ENCODE assay signal across 9 cellular contexts in genomic region chr19:48446579-48446978, GRCh38. TPM values are rescaled to one million over a fixed set of nuclear protein-coding genes. Genes with fewer than 3 reads are reported as not detected.
DNase-seq lines count a peak whose midpoint lies in the region; ATAC-seq and TF ChIP-seq lines count a peak whose summit lies in the region.
"Had no signal": no experiment of that assay in that cellular context is flagged by ENCODE, and none has a peak within 500 bp of the region (broad histone marks: within the 10 kb centered on the region; RNA-seq: fewer than 3 reads in every experiment).

No MANE protein-coding gene starts in this region.

- H2AK5ac ChIP-seq in neuronal stem cell (ENCODE audit: low read depth, low read length): no peak overlapping the region

- peak overlapping the region; percentile 58 for H3K27ac ChIP-seq in CD4-positive, alpha-beta T cell (ENCODE audit: low read depth, low read length)
- H3K27ac ChIP-seq in OCI-LY3 (ENCODE audit: low read length) (peak overlapping the region; percentile 65), endodermal cell (ENCODE audit: low read depth, low read length) (no peak overlapping the region), neuronal stem cell (replicated peaks; ENCODE audit: low read length) (no peak overlapping the region)

- H3K4me3 ChIP-seq in OCI-LY3 (ENCODE audit: low read length) (peak overlapping the region; percentile 83), endodermal cell (ENCODE audit: low read length) (peak overlapping the region; percentile 95), neuronal stem cell (ENCODE audit: low read length in 2 of 2) (peak overlapping the region; percentile 93 to 95)

- POLR2A ChIA-PET in CD4-positive, alpha-beta T cell (lab: Charles Lee): interaction anchor here (0.7 to 1.7 kb wide), 5 partner anchors 9 to 172 kb away, joined by 3 to 8 read pairs (median 4); partner anchors contain the start of genes KCNJ14, RPL18 and SPHK2

- in situ Hi-C loops in KBM-7 (cut with MboI; ENCODE audit: low pct_unique_long_range_greater_than_20kb, low sequenced_read_pairs): no loop called here

- H3K14ac ChIP-seq in neuronal stem cell (ENCODE audit: low read length): no peak overlapping the region

- H3K9me3 Mint-ChIP-seq in CD4-positive, alpha-beta T cell: no peaks in the 10 kb centered on the region
- H3K9me3 Mint-ChIP-seq in endodermal cell: no peaks in the 10 kb centered on the region

- peak overlapping the region; percentile 93 for H3K4me3 Mint-ChIP-seq in CD4-positive, alpha-beta T cell
- peak overlapping the region; percentile 88 for H3K4me3 Mint-ChIP-seq in endodermal cell

- peak overlapping the region; percentile 84 for H3K9ac ChIP-seq in OCI-LY3 (ENCODE audit: low read length)
- H3K9ac ChIP-seq in endodermal cell (ENCODE audit: extremely low read depth, low read length, poor library complexity, severe bottlenecking): peak overlapping the region; percentile 88
- H3K9ac ChIP-seq in neuronal stem cell (ENCODE audit: low read depth, low read length, poor library complexity): no peak overlapping the region

- peaks cover 42% of the 10 kb centered on the region for H3K79me2 ChIP-seq in OCI-LY3 (ENCODE audit: low read length)

- intact Hi-C loops in CD4-positive, alpha-beta T cell (cut with DNase I, micrococcal nuclease): loop anchor here in 1 of 2 experiments (1.0 kb wide), 1 partner anchor 22 kb away; no protein-coding TSS in a partner anchor

- H4K91ac ChIP-seq in neuronal stem cell (ENCODE audit: low read depth, low read length, poor library complexity): no peak overlapping the region

- H2AFZ ChIP-seq in OCI-LY3 (ENCODE audit: low read depth, low read length): no peak overlapping the region
- peak overlapping the region; percentile 79 for H2AFZ ChIP-seq in neuronal stem cell (ENCODE audit: low read length)

- H3K4me1 Mint-ChIP-seq in CD4-positive, alpha-beta T cell (ENCODE audit: low read depth): peaks cover 25% of the 10 kb centered on the region
- peaks cover 14% of the 10 kb centered on the region for H3K4me1 Mint-ChIP-seq in endodermal cell

- peaks cover 10% of the 10 kb centered on the region for H3K79me1 ChIP-seq in neuronal stem cell (ENCODE audit: low read depth, low read length)

- H2BK5ac ChIP-seq in neuronal stem cell (ENCODE audit: low read length): peak overlapping the region; percentile 55

- H3K18ac ChIP-seq in neuronal stem cell (ENCODE audit: low read length): no peak overlapping the region

- H3K23ac ChIP-seq in neuronal stem cell (ENCODE audit: low read depth, low read length, poor library complexity): no peak overlapping the region

- no peak overlapping the region for H2BK120ac ChIP-seq in neuronal stem cell (ENCODE audit: low read depth, low read length)

- H3K4me1 ChIP-seq in OCI-LY3 (ENCODE audit: low read length) (peaks cover 14% of the 10 kb centered on the region), endodermal cell (ENCODE audit: control insufficient read depth, insufficient read depth, low read length) (no peaks in the 10 kb centered on the region), neuronal stem cell (ENCODE audit: control insufficient read depth in 2 of 2, insufficient read depth in 1 of 2, low read depth in 1 of 2, low read length in 2 of 2) (peaks cover 9 to 10% of the 10 kb centered on the region in 2 donors)

- H3K4ac ChIP-seq in neuronal stem cell (ENCODE audit: low read length): no peak overlapping the region

- peaks cover 23% of the 10 kb centered on the region for H3K27me3 Mint-ChIP-seq in CD4-positive, alpha-beta T cell
- peaks cover 25% of the 10 kb centered on the region for H3K27me3 Mint-ChIP-seq in endodermal cell (ENCODE audit: insufficient read depth)

- 86 to 88% methylated on average over 3 to 6 of the region's 7 CpGs for WGBS in endodermal cell (ENCODE audit: insufficient coverage in 1 of 2, insufficient read length in 1 of 2), 2 experiments
- WGBS in neuronal stem cell (ENCODE audit: extremely low coverage in 2 of 2, insufficient read length in 2 of 2, insufficient replicate concordance in 1 of 2), 2 donors: no CpG with 5 or more reads among the region's 7 CpGs

- H4K8ac ChIP-seq in neuronal stem cell (ENCODE audit: low read depth, low read length): no peak overlapping the region

- H4K20me1 ChIP-seq in OCI-LY3 (ENCODE audit: insufficient read depth, low read length): no peaks in the 10 kb centered on the region

- no peak for TF ChIP-seq CTCF in CD4-positive, alpha-beta T cell (IDR thresholded peaks at IDR 0.05)
- TF ChIP-seq CTCF in OCI-LY3 (IDR thresholded peaks at IDR 0.05; ENCODE audit: low read depth, low read length): no peak
- no peak for TF ChIP-seq CTCF in endodermal cell (conservative IDR thresholded peaks at IDR 0.05)

- no peak for DNase-seq in CD4-positive, alpha-beta T cell
- no peak for DNase-seq in endodermal cell
- DNase-seq in neuronal stem cell (ENCODE audit: low spot score): no peak
- no peak for DNase-seq in KBM-7
- no peak for DNase-seq in dedifferentiated amniotic fluid mesenchymal stem cell (ENCODE audit: extremely low spot score)
- DNase-seq in NCI-H2227 treated with DMSO at 0.1 percent for 48 hours (lab: John Stamatoyannopoulos, UW): no peak
- DNase-seq: foreskin melanocyte had no signal

- peaks cover 52% of the 10 kb centered on the region for H3K36me3 Mint-ChIP-seq in CD4-positive, alpha-beta T cell (ENCODE audit: low read depth)
- H3K36me3 Mint-ChIP-seq in endodermal cell (ENCODE audit: low read depth): peaks cover 43% of the 10 kb centered on the region

- H3K36me3 ChIP-seq in OCI-LY3 (replicated peaks; ENCODE audit: low read depth, low read length): peaks cover 33% of the 10 kb centered on the region
- peaks cover 40% of the 10 kb centered on the region for H3K36me3 ChIP-seq in endodermal cell (ENCODE audit: control insufficient read depth, insufficient read depth, low read length)
- H3K36me3 ChIP-seq in neuronal stem cell (replicated peaks in 1 of 2; ENCODE audit: control insufficient read depth in 2 of 2, insufficient read depth in 2 of 2, low read length in 2 of 2): peaks cover 26 to 48% of the 10 kb centered on the region in 2 donors

- H3K9me3 ChIP-seq in CD4-positive, alpha-beta T cell (ENCODE audit: control insufficient read depth, low read length): no peaks in the 10 kb centered on the region
- H3K9me3 ChIP-seq in OCI-LY3 (ENCODE audit: insufficient read depth, low read length) (no peaks in the 10 kb centered on the region), endodermal cell (ENCODE audit: control insufficient read depth, low read length) (no peaks in the 10 kb centered on the region), neuronal stem cell (replicated peaks in 1 of 2; ENCODE audit: control insufficient read depth in 2 of 2, insufficient read depth in 1 of 2, low read depth in 1 of 2, low read length in 2 of 2) (peaks cover 0 to 3% of the 10 kb centered on the region in 2 donors)

- peak overlapping the region; percentile 70 for H3K4me2 ChIP-seq in OCI-LY3 (ENCODE audit: low read length)
- peak overlapping the region; percentile 98 for H3K4me2 ChIP-seq in neuronal stem cell (ENCODE audit: insufficient read depth, low read length, poor library complexity, severe bottlenecking)

- peaks cover 18% of the 10 kb centered on the region for H3K27me3 ChIP-seq in CD4-positive, alpha-beta T cell (ENCODE audit: control insufficient read depth, insufficient read depth, low read length)
- H3K27me3 ChIP-seq in OCI-LY3 (ENCODE audit: low read depth, low read length) (no peaks in the 10 kb centered on the region), endodermal cell (ENCODE audit: control insufficient read depth, insufficient read depth, low read length, poor library complexity, severe bottlenecking) (peaks cover 19% of the 10 kb centered on the region), neuronal stem cell (ENCODE audit: control insufficient read depth in 3 of 3, insufficient read depth in 3 of 3, low read depth in 1 of 3, low read length in 3 of 3) (no peaks in the 10 kb centered on the region)

- peak overlapping the region; percentile 78 for H3K27ac Mint-ChIP-seq in CD4-positive, alpha-beta T cell
- peak overlapping the region; percentile 98 for H3K27ac Mint-ChIP-seq in endodermal cell

- H2BK15ac ChIP-seq in neuronal stem cell (ENCODE audit: low read length): no peak overlapping the region

- no peak for ATAC-seq in CD4-positive, alpha-beta T cell (ENCODE audit: poor library complexity)
- ATAC-seq in GM19324 (IDR thresholded peaks at IDR 0.05; ENCODE audit: low FRiP score, unreplicated experiment): no peak

- CTCF ChIA-PET in CD4-positive, alpha-beta T cell (lab: Charles Lee): interaction anchor here (0.7 kb wide), 1 partner anchor 40 kb away, joined by 3 read pairs; no protein-coding TSS in a partner anchor

- H2BK12ac ChIP-seq in neuronal stem cell (ENCODE audit: low read length): no peak overlapping the region

RNA-seq across cellular contexts. Expression of gene GRWD1, which starts 0.8 kb away (rescaled TPM):
- 10 to 100 TPM; 21.4 to 21.7 TPM for total RNA-seq in CD4-positive, alpha-beta T cell
- 10 to 100 TPM; 36.6 to 39.2 TPM for total RNA-seq in endodermal cell
- 15.0 TPM for polyA plus RNA-seq in endodermal cell (2013, experiment 1 of 2)
- polyA plus RNA-seq in endodermal cell (2013, experiment 2 of 2): 15.6 TPM
- polyA plus RNA-seq in neuronal stem cell (2013, experiment 1 of 2): 11.2 TPM
- polyA plus RNA-seq in neuronal stem cell (2013, experiment 2 of 2): 11.1 TPM

RNA-seq across cellular contexts. Expression of gene KCNJ14, which starts 8.8 kb away (rescaled TPM):
- 1 to 10 TPM; 1.7 to 2.0 TPM for total RNA-seq in CD4-positive, alpha-beta T cell
- 1 to 10 TPM in 1 of 2 donors, under 1 TPM in 1; 0.73 to 1.1 TPM for total RNA-seq in endodermal cell
- 0.43 TPM for polyA plus RNA-seq in endodermal cell (2013, experiment 1 of 2)
- 0.62 TPM for polyA plus RNA-seq in endodermal cell (2013, experiment 2 of 2)
- 0.52 TPM for polyA plus RNA-seq in neuronal stem cell (2013, experiment 1 of 2)
- 0.69 TPM for polyA plus RNA-seq in neuronal stem cell (2013, experiment 2 of 2)

RNA-seq across cellular contexts. Expression of gene CYTH2, which starts 22.6 kb away (rescaled TPM):
- 10 to 100 TPM; 23.4 to 25.3 TPM for total RNA-seq in CD4-positive, alpha-beta T cell
- total RNA-seq in endodermal cell: 100 to 1,000 TPM; 106 to 133 TPM
- 133 TPM for polyA plus RNA-seq in endodermal cell (2013, experiment 1 of 2)
- polyA plus RNA-seq in endodermal cell (2013, experiment 2 of 2): 112 TPM
- 67.8 TPM for polyA plus RNA-seq in neuronal stem cell (2013, experiment 1 of 2)
- 64.1 TPM for polyA plus RNA-seq in neuronal stem cell (2013, experiment 2 of 2)

RNA-seq across cellular contexts. Expression of gene GRIN2D, which starts 53.1 kb away (rescaled TPM):
- under 1 TPM in 1 of 2 experiments, not detected in 1; 0.06 TPM for total RNA-seq in CD4-positive, alpha-beta T cell
- total RNA-seq in endodermal cell: 1 to 10 TPM in 1 of 2 donors, under 1 TPM in 1; 0.77 to 1.2 TPM
- 10.1 TPM for polyA plus RNA-seq in endodermal cell (2013, experiment 1 of 2)
- polyA plus RNA-seq in endodermal cell (2013, experiment 2 of 2): 9.3 TPM
- 0.74 TPM for polyA plus RNA-seq in neuronal stem cell (2013, experiment 1 of 2)
- polyA plus RNA-seq in neuronal stem cell (2013, experiment 2 of 2): 0.72 TPM

RNA-seq across cellular contexts. Expression of gene KDELR1, which starts 55.2 kb away (rescaled TPM):
- 10 to 100 TPM; 32.2 to 39.6 TPM for total RNA-seq in CD4-positive, alpha-beta T cell
- 100 to 1,000 TPM; 227 to 285 TPM for total RNA-seq in endodermal cell
- 254 TPM for polyA plus RNA-seq in endodermal cell (2013, experiment 1 of 2)
- polyA plus RNA-seq in endodermal cell (2013, experiment 2 of 2): 229 TPM
- 361 TPM for polyA plus RNA-seq in neuronal stem cell (2013, experiment 1 of 2)
- 364 TPM for polyA plus RNA-seq in neuronal stem cell (2013, experiment 2 of 2)

Comparison
In these comparisons a context has a peak if more than half of its experiments do, and no peak if none do; other contexts are left out.
1. H3K27ac ChIP-seq: peak in CD4-positive, alpha-beta T cell (single experiment) and OCI-LY3 (single experiment); none in endodermal cell (single experiment) and neuronal stem cell (single experiment).
2. RNA of gene CYTH2, which starts 22.6 kb away (total RNA-seq): 106 to 133 TPM in endodermal cell; 23.4 to 25.3 TPM in CD4-positive, alpha-beta T cell; every median in the first group is over 4 times any median in the second.
3. Peak in every context shown above with its lines, with median percentiles within 50 percentile points of each other: H3K4me3 ChIP-seq.